ENCODE assay signal across 8 cellular contexts in the genomic region with DNA sequence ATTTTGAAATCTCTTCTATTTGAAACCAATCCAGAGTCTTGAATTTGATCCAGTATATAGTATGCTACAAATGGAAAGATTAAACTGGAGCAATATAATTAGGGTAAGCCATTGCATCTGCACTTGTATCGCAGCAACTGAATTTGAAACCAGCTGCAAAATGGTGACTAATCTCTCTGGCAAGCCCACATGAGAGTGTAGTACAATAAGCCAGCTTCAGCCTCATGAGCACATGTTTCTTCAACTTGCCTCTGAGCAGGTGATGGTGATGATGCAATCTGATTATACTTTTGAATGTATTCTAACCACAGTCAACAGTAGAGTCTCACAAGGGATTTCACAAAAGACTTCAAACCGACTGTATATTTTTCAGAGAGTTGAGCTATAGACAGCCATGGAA. TPM values are rescaled to one million over a fixed set of nuclear protein-coding genes. Genes with fewer than 3 reads are reported as not detected.
DNase-seq lines count a peak whose midpoint lies in the region; ATAC-seq, FAIRE-seq and TF ChIP-seq lines count a peak whose summit lies in the region.

No MANE protein-coding gene starts in this region.

- TF ChIP-seq CTCF in D721Med (IDR thresholded peaks at IDR 0.05; ENCODE audit: insufficient read depth, missing control alignments) = no peak

- no peaks in the 10 kb centered on the region for H3K9me3 Mint-ChIP-seq in activated T-cell treated with anti-CD3 and anti-CD28 coated beads, Interleukin-2, amount 50 U/mL, for 72 hours

- H3K27ac Mint-ChIP-seq in activated T-cell treated with anti-CD3 and anti-CD28 coated beads, Interleukin-2, amount 50 U/mL, for 72 hours = peak overlapping the region; percentile 96

- H3K27me3 Mint-ChIP-seq in activated T-cell treated with anti-CD3 and anti-CD28 coated beads, Interleukin-2, amount 50 U/mL, for 72 hours (ENCODE audit: low read depth) = no peaks in the 10 kb centered on the region

- peaks cover 2% of the 10 kb centered on the region in 2 donors for H3K36me3 Mint-ChIP-seq in activated T-cell treated with anti-CD3 and anti-CD28 coated beads, Interleukin-2, amount 50 U/mL, for 72 hours (ENCODE audit: insufficient read depth in 2 of 2)

- H3K4me1 Mint-ChIP-seq in activated T-cell treated with anti-CD3 and anti-CD28 coated beads, Interleukin-2, amount 50 U/mL, for 72 hours (ENCODE audit: low read depth) = peaks cover 37% of the 10 kb centered on the region

- DNase-seq in D721Med (ENCODE audit: insufficient read length, low spot score) = no peak
- DNase-seq in NCI-H460 (ENCODE audit: extremely low read depth, low read depth) = peak; percentile 32
- peak; percentile 67 to 71 for DNase-seq in activated T-cell treated with anti-CD3 and anti-CD28 coated beads, Interleukin-2, amount 50 U/mL, for 72 hours
- DNase-seq in inferior parietal cortex (ENCODE audit: extremely low spot score) = peak; percentile 58
- DNase-seq in stimulated activated CD4-positive, alpha-beta T cell treated with anti-CD3 and anti-CD28 coated beads, TNF-alpha, amount 100 ng/mL, for 24 hours (ENCODE audit: low read depth in 3 of 3) = peak; percentile 12 to 43 (median 12)
- DNase-seq in NCI-H2227 (lab: John Stamatoyannopoulos, UW; ENCODE audit: unreplicated experiment) = no peak

- peak overlapping the region; percentile 64 to 88 for H3K4me3 Mint-ChIP-seq in activated T-cell treated with anti-CD3 and anti-CD28 coated beads, Interleukin-2, amount 50 U/mL, for 72 hours

- peak; percentile 60 for FAIRE-seq in D721Med (lab: Jason Lieb, UNC)

- peak; percentile 89 for ATAC-seq in GM19455 (IDR thresholded peaks at IDR 0.05; ENCODE audit: unreplicated experiment)
- peak; percentile 98 for ATAC-seq in HG03439 (IDR thresholded peaks at IDR 0.05; ENCODE audit: unreplicated experiment)
- peak; percentile 99 to 100 for ATAC-seq in activated T-cell treated with anti-CD3 and anti-CD28 coated beads, Interleukin-2, amount 50 U/mL, for 72 hours (replicated peaks in 1 of 2)

RNA-seq across cellular contexts. Expression of gene RPA3, which starts 0.8 kb away (rescaled TPM):
- total RNA-seq in NCI-H460 (2014; rRNA removed; shearing (Covaris generic)) = 52.7 and 53.7 TPM in 2 replicates
- 43.9 and 45.6 TPM in 2 replicates for polyA plus RNA-seq in NCI-H460 (2014; cell fraction: nucleus; rRNA removed)
- total RNA-seq in activated T-cell treated with anti-CD3 and anti-CD28 coated beads, Interleukin-2, amount 50 U/mL, for 72 hours = 100 to 1,000 TPM; 101 to 103 TPM

Comparison
In these comparisons a context has a peak if more than half of its experiments do, and no peak if none do; other contexts are left out.
1. DNase-seq: peak in NCI-H460 (single experiment), activated T-cell treated with anti-CD3 and anti-CD28 coated beads, Interleukin-2, amount 50 U/mL, for 72 hours (2 of 2), inferior parietal cortex (single experiment) and stimulated activated CD4-positive, alpha-beta T cell treated with anti-CD3 and anti-CD28 coated beads, TNF-alpha, amount 100 ng/mL, for 24 hours (3 of 3); none in D721Med (single experiment) and NCI-H2227 (single experiment).
2. Peak in every context shown above with its lines, with median percentiles within 50 percentile points of each other: ATAC-seq.